ENCODE assay signal across 11 cellular contexts in the genomic region with DNA sequence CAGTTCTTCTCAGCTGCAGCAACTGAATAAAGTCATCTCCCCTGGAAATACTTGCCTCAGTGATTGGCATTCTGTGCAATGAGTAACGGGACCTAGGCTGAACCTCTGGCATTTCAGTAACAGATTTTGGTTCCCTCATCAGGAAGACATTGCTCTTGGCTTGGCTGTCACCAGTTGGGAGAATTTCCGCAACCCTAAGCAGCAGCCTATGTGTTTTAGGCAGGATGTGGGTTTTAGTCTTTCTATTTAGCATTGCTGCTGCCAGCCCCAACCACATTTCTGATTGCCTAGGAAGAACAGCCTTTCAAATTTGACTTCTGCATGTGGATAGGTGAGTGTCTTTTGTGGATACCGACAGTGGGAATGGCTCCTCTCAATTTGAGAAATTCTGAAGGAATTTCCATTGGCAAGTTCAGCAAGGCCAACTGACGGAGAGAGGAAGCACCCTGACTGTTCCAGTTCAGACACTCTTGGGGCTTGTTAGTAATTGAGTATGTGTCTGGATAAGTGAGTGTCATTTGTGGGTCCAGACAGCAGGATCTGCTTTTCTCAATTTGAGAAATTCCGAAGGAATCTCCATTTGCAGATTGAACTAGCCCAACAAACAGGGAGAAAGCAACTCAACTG. TPM values are rescaled to one million over a fixed set of nuclear protein-coding genes. Genes with fewer than 3 reads are reported as not detected.
DNase-seq lines count a peak whose midpoint lies in the region; ATAC-seq and TF ChIP-seq lines count a peak whose summit lies in the region.
"Had no signal": no experiment of that assay in that cellular context is flagged by ENCODE, and none has a peak within 500 bp of the region (broad histone marks: within the 10 kb centered on the region; RNA-seq: fewer than 3 reads in every experiment).

No MANE protein-coding gene starts in this region.

- TF ChIP-seq CTCF in NB4 (IDR thresholded peaks at IDR 0.05; ENCODE audit: low read depth, low read length): no peak

- no peaks in the 10 kb centered on the region for H3K9me3 Mint-ChIP-seq in activated T-helper 17 cell treated with anti-CD3 and anti-CD28 coated beads, Interleukin-2, amount 50 U/mL, for 72 hours

- H3K27me3 Mint-ChIP-seq in activated T-helper 17 cell treated with anti-CD3 and anti-CD28 coated beads, Interleukin-2, amount 50 U/mL, for 72 hours: no peaks in the 10 kb centered on the region

- H3K36me3 Mint-ChIP-seq in activated T-helper 17 cell treated with anti-CD3 and anti-CD28 coated beads, Interleukin-2, amount 50 U/mL, for 72 hours (ENCODE audit: low read depth): no peaks in the 10 kb centered on the region

- ATAC-seq in GM19043 (IDR thresholded peaks at IDR 0.05; ENCODE audit: low read depth, unreplicated experiment) (peak; percentile 38), HG03097 (IDR thresholded peaks at IDR 0.05; ENCODE audit: low FRiP score, unreplicated experiment) (no peak)
- peak; percentile 76 for ATAC-seq in activated T-helper 17 cell treated with anti-CD3 and anti-CD28 coated beads, Interleukin-2, amount 50 U/mL, for 72 hours (replicated peaks)

- no peak overlapping the region for H3K4me3 ChIP-seq in NB4 (ENCODE audit: low read depth, low read length)

- peaks cover 19% of the 10 kb centered on the region for H3K4me1 Mint-ChIP-seq in activated T-helper 17 cell treated with anti-CD3 and anti-CD28 coated beads, Interleukin-2, amount 50 U/mL, for 72 hours

- H3K27ac Mint-ChIP-seq in activated T-helper 17 cell treated with anti-CD3 and anti-CD28 coated beads, Interleukin-2, amount 50 U/mL, for 72 hours: peak overlapping the region; percentile 83

- peak; percentile 24 for DNase-seq in NB4 (ENCODE audit: low read depth)
- peak; percentile 29 for DNase-seq in stimulated activated CD8-positive, alpha-beta memory T cell treated with anti-CD3 and anti-CD28 coated beads, Interleukin-4, amount 100 ng/mL, for 48 hours
- no peak for DNase-seq in dedifferentiated amniotic fluid mesenchymal stem cell (ENCODE audit: extremely low spot score)
- no peak for DNase-seq in RKO (ENCODE audit: low spot score)
- DNase-seq in dermis blood vessel endothelial cell: no peak
- DNase-seq: NCI-H1436 treated with DMSO at 0.1 percent for 48 hours had no signal

- H3K4me3 Mint-ChIP-seq in activated T-helper 17 cell treated with anti-CD3 and anti-CD28 coated beads, Interleukin-2, amount 50 U/mL, for 72 hours: peak overlapping the region; percentile 62

- TF ChIP-seq POLR2A in NB4 (IDR thresholded peaks at IDR 0.05; ENCODE audit: extremely low read depth, insufficient read length): no peak

RNA-seq across cellular contexts. Expression of a gene that starts 19.0 kb away (rescaled TPM):
- total RNA-seq in activated T-helper 17 cell treated with anti-CD3 and anti-CD28 coated beads, Interleukin-2, amount 50 U/mL, for 72 hours: not detected
- not detected in 2 replicates for total RNA-seq in dermis blood vessel endothelial cell
- total RNA-seq: G401, omental fat pad had no signal

RNA-seq across cellular contexts. Expression of a gene that starts 20.1 kb away (rescaled TPM):
- total RNA-seq in activated T-helper 17 cell treated with anti-CD3 and anti-CD28 coated beads, Interleukin-2, amount 50 U/mL, for 72 hours: under 1 TPM in 1 of 2 donors, not detected in 1; 0.39 TPM
- total RNA-seq in dermis blood vessel endothelial cell: not detected in 2 replicates
- total RNA-seq: G401 had no signal

RNA-seq across cellular contexts. Expression of a gene that starts 47.8 kb away (rescaled TPM):
- total RNA-seq in activated T-helper 17 cell treated with anti-CD3 and anti-CD28 coated beads, Interleukin-2, amount 50 U/mL, for 72 hours: not detected
- total RNA-seq in dermis blood vessel endothelial cell: not detected in 2 replicates
- total RNA-seq: G401, omental fat pad had no signal

RNA-seq across cellular contexts. Expression of a gene that starts 59.3 kb away (rescaled TPM):
- not detected for total RNA-seq in activated T-helper 17 cell treated with anti-CD3 and anti-CD28 coated beads, Interleukin-2, amount 50 U/mL, for 72 hours
- total RNA-seq in dermis blood vessel endothelial cell: under 0.01 and 0.19 TPM in 2 replicates
- total RNA-seq: G401 had no signal

Comparison
In these comparisons a context has a peak if more than half of its experiments do, and no peak if none do; other contexts are left out.
1. DNase-seq: peak in NB4 (single experiment) and stimulated activated CD8-positive, alpha-beta memory T cell treated with anti-CD3 and anti-CD28 coated beads, Interleukin-4, amount 100 ng/mL, for 48 hours (single experiment); none in dedifferentiated amniotic fluid mesenchymal stem cell (single experiment), RKO (single experiment) and dermis blood vessel endothelial cell (single experiment).